ENCODE assay signal across 8 cellular contexts in the genomic region with DNA sequence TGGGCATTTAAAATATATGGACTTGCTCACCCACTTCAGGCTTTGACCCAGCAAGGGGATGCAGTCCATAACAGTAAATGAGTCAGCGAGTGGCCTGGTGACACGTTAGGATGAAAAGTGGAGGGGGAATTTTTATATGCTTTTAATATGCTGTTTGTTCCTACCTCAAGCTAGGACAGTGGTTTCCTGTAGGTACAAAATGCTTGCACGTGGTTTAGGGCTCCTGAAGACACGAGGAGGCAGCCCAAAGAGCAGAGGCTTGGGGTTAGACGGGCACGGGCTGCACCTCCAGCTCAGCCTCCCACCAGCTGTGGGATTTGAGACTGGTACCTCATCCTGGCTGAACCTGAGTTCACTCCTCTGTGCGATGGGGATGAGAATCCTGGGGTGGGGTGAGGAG.
DNase-seq lines count a peak whose midpoint lies in the region; ATAC-seq lines count a peak whose summit lies in the region.

No MANE protein-coding gene starts in this region.

- peaks cover 19% of the 10 kb centered on the region for H3K27me3 Mint-ChIP-seq in activated naive CD4-positive, alpha-beta T cell treated with anti-CD3 and anti-CD28 coated beads for 36 hours (ENCODE audit: low read depth)
- peaks cover 39% of the 10 kb centered on the region for H3K27me3 Mint-ChIP-seq in activated CD8-positive, alpha-beta T cell treated with anti-CD3 and anti-CD28 coated beads, Interleukin-2, amount 10 ng/mL, durations not matched to agents 7 days and 5 days (ENCODE audit: low read depth)
- peaks cover 5 to 12% (median 8%) of the 10 kb centered on the region in 3 donors for H3K27me3 Mint-ChIP-seq in immature natural killer cell (ENCODE audit: low read depth in 3 of 3)

- H3K27ac Mint-ChIP-seq in activated naive CD4-positive, alpha-beta T cell treated with anti-CD3 and anti-CD28 coated beads for 36 hours: no peak overlapping the region
- H3K27ac Mint-ChIP-seq in activated CD8-positive, alpha-beta T cell treated with anti-CD3 and anti-CD28 coated beads, Interleukin-2, amount 10 ng/mL, durations not matched to agents 7 days and 5 days: peak overlapping the region; percentile 24
- H3K27ac Mint-ChIP-seq in immature natural killer cell: peak overlapping the region in 2 of 6 donors; percentile 58 to 80

- DNase-seq in activated naive CD4-positive, alpha-beta T cell treated with anti-CD3 and anti-CD28 coated beads for 36 hours: peak; percentile 18
- no peak for DNase-seq in activated naive CD4-positive, alpha-beta T cell treated with anti-CD3 and anti-CD28 coated beads, Interleukin-2, amount 50 U/mL, for 16 hours
- no peak for DNase-seq in activated CD8-positive, alpha-beta T cell treated with anti-CD3 and anti-CD28 coated beads, Interleukin-2, amount 10 ng/mL, durations not matched to agents 7 days and 5 days
- peak in 2 of 3 donors; percentile 28 to 30 for DNase-seq in immature natural killer cell
- no peak for DNase-seq in ACHN

- in situ Hi-C loops in ACHN (cut with HindIII; ENCODE audit: low pct_ligation_motif_present, low pct_unique_long_range_greater_than_20kb, low sequenced_read_pairs): no loop called here

- H3K27me3 ChIP-seq in thymus (ENCODE audit: control insufficient read depth, insufficient read depth): peaks cover 15% of the 10 kb centered on the region

- peak; percentile 38 for ATAC-seq in activated CD8-positive, alpha-beta T cell treated with anti-CD3 and anti-CD28 coated beads, Interleukin-2, amount 10 ng/mL, durations not matched to agents 7 days and 5 days
- no peak for ATAC-seq in GM19455 (IDR thresholded peaks at IDR 0.05; ENCODE audit: unreplicated experiment)
- ATAC-seq in HG02840 (IDR thresholded peaks at IDR 0.05; ENCODE audit: low FRiP score, unreplicated experiment): no peak

- H3K27ac ChIP-seq in thymus (ENCODE audit: low read depth): no peak overlapping the region

- H3K4me1 Mint-ChIP-seq in activated naive CD4-positive, alpha-beta T cell treated with anti-CD3 and anti-CD28 coated beads for 36 hours (ENCODE audit: low read depth): peaks cover 19% of the 10 kb centered on the region
- H3K4me1 Mint-ChIP-seq in activated CD8-positive, alpha-beta T cell treated with anti-CD3 and anti-CD28 coated beads, Interleukin-2, amount 10 ng/mL, durations not matched to agents 7 days and 5 days (ENCODE audit: low read depth): peaks cover 22% of the 10 kb centered on the region
- peaks cover 15 to 22% of the 10 kb centered on the region in 2 donors for H3K4me1 Mint-ChIP-seq in immature natural killer cell

- 26% methylated on average over 7 of the region's 7 CpGs for WGBS in thymus

- H3K4me3 Mint-ChIP-seq in activated naive CD4-positive, alpha-beta T cell treated with anti-CD3 and anti-CD28 coated beads for 36 hours: peak overlapping the region; percentile 76
- peak overlapping the region; percentile 75 for H3K4me3 Mint-ChIP-seq in activated CD8-positive, alpha-beta T cell treated with anti-CD3 and anti-CD28 coated beads, Interleukin-2, amount 10 ng/mL, durations not matched to agents 7 days and 5 days
- peak overlapping the region; percentile 79 to 95 (median 86) for H3K4me3 Mint-ChIP-seq in immature natural killer cell

- H3K36me3 Mint-ChIP-seq in activated naive CD4-positive, alpha-beta T cell treated with anti-CD3 and anti-CD28 coated beads for 36 hours (ENCODE audit: low read depth): no peaks in the 10 kb centered on the region
- no peaks in the 10 kb centered on the region for H3K36me3 Mint-ChIP-seq in activated CD8-positive, alpha-beta T cell treated with anti-CD3 and anti-CD28 coated beads, Interleukin-2, amount 10 ng/mL, durations not matched to agents 7 days and 5 days (ENCODE audit: low read depth)
- H3K36me3 Mint-ChIP-seq in immature natural killer cell: no peaks in the 10 kb centered on the region

- H3K9me3 Mint-ChIP-seq in activated naive CD4-positive, alpha-beta T cell treated with anti-CD3 and anti-CD28 coated beads for 36 hours: no peaks in the 10 kb centered on the region
- no peaks in the 10 kb centered on the region for H3K9me3 Mint-ChIP-seq in activated CD8-positive, alpha-beta T cell treated with anti-CD3 and anti-CD28 coated beads, Interleukin-2, amount 10 ng/mL, durations not matched to agents 7 days and 5 days (ENCODE audit: insufficient read depth)
- H3K9me3 Mint-ChIP-seq in immature natural killer cell: no peaks in the 10 kb centered on the region

- no peaks in the 10 kb centered on the region for H3K36me3 ChIP-seq in thymus (ENCODE audit: control insufficient read depth, insufficient read depth)

- H3K4me1 ChIP-seq in thymus (ENCODE audit: control insufficient read depth, insufficient read depth, low read length): peaks cover 4% of the 10 kb centered on the region

- intact Hi-C loops in activated naive CD4-positive, alpha-beta T cell treated with anti-CD3 and anti-CD28 coated beads for 36 hours (cut with micrococcal nuclease): loop anchor here (1.0 kb wide), 1 partner anchor 313 kb away; no protein-coding TSS in a partner anchor

- CTCF ChIA-PET in activated naive CD4-positive, alpha-beta T cell treated with anti-CD3 and anti-CD28 coated beads for 36 hours (lab: Charles Lee): interaction anchor here (0.5 to 2.7 kb wide), 12 partner anchors 9 to 1409 kb away, joined by 3 to 8 read pairs (median 3); no protein-coding TSS in a partner anchor
- CTCF ChIA-PET in activated CD8-positive, alpha-beta T cell treated with anti-CD3 and anti-CD28 coated beads, Interleukin-2, amount 10 ng/mL, durations not matched to agents 7 days and 5 days (lab: Charles Lee): interaction anchor here (0.5 to 2.7 kb wide), 18 partner anchors 10 to 1414 kb away, joined by 3 to 16 read pairs (median 4); no protein-coding TSS in a partner anchor

- POLR2A ChIA-PET in activated CD8-positive, alpha-beta T cell treated with anti-CD3 and anti-CD28 coated beads, Interleukin-2, amount 10 ng/mL, durations not matched to agents 7 days and 5 days (lab: Charles Lee): no interaction called here

- no peaks in the 10 kb centered on the region for H3K9me3 ChIP-seq in thymus (ENCODE audit: control insufficient read depth)

- peak overlapping the region; percentile 48 for H3K4me3 ChIP-seq in thymus (ENCODE audit: low read length)

Comparison
In these comparisons a context has a peak if more than half of its experiments do, and no peak if none do; other contexts are left out.
1. DNase-seq: peak in activated naive CD4-positive, alpha-beta T cell treated with anti-CD3 and anti-CD28 coated beads for 36 hours (single experiment) and immature natural killer cell (2 of 3); none in activated naive CD4-positive, alpha-beta T cell treated with anti-CD3 and anti-CD28 coated beads, Interleukin-2, amount 50 U/mL, for 16 hours (single experiment), activated CD8-positive, alpha-beta T cell treated with anti-CD3 and anti-CD28 coated beads, Interleukin-2, amount 10 ng/mL, durations not matched to agents 7 days and 5 days (single experiment) and ACHN (single experiment).
2. Peak in every context shown above with its lines, with median percentiles within 50 percentile points of each other: H3K4me3 Mint-ChIP-seq.